ENCODE assay signal across 1 cellular context in the genomic region with DNA sequence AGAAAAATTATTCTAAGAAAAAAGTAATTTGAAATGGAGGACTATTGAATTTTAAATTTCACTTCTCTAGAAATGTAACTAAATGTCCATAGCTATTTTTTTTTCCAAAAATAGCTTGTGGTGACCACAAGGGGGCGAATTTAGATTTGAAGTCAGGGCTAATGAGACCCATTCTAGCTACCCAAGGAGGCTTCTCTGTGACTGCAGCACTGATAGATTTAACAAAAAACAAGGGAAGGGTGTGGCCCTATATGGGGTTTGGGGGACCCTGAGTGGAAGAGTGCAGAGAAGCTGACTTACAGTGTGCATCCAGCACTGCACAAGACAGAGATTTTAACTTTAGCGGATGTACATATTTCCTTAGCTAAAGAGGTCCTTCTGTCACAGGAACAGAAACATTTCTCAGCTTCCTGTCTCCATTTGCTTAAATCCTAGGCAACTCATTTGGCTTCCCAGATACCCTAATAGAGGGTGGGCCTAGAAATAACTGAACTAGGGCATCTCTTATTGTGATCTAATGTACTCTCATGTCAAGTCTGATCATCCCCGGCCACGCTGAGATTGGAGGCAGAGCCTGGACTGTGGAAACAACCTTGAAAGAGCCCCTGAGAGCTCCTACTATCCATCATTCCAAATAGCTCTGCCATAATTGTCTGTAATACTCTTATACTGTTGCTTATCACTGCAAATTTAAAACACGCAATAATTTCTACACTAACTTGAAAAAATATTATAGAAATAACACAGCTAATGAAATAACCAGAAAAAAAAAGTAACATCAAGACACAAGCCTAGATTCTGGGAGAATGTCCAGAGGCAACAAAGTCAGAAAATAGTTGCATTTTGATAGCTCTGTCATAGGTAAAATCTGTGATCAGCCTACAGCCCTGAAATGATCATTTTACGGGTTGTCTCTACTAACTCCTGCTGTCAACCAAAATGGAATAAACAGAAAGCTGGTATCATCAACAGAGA.
TF ChIP-seq lines count a peak whose summit lies in the region.

No MANE protein-coding gene starts in this region.

TF ChIP-seq in endothelial cell of umbilical vein, 7 proteins besides CTCF, POLR2A, EP300 and RAD21 (continued from another document):
- TF ChIP-seq EZH2 (IDR thresholded peaks at IDR 0.05; ENCODE audit: borderline replicate concordance, low read depth, low read length, severe bottlenecking) (no peak), GATA2 (IDR thresholded peaks at IDR 0.05; ENCODE audit: insufficient read depth, insufficient read length, low read depth, low read length) (no peak)
